In the genomic region with DNA sequence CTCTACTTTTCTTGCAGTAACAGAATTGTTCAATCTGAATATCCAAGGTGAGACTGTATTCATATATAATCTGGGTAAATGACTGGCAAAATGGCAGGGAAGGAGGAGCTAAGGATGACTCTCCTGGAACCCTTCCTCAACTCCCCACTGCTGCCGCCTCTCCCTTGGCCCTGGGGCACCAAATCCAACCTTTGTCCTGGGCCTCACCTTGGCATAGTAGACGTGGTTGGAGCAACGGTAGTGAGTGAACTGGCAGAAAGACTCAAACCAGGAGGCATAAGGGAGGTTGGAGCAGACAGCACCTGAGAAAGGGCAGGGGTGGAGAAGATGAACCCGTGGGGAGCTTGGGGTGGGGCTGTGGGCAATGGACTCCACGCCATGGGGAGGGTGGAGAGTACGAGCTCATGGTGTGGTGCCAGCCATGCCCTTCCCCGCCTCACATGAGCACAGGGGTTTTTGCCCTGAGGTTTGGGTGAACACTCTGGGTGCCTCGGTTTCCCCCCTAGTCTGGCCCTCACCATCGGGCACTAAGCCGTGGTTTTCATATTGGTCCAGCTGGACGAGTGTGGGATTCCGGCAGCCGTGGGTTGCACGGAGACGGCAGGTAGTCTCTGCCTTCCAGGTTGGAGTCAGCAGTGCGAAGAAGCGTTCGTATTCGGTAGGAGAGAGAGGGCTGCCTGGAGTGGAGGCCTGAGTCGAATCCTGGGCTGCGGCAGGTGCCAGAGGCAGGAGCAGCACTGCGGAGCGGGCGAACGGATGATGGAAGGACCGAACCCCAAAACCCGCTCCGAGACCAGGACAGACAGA, we compare ENCODE assay signal across 10 cellular contexts. TPM values are rescaled to one million over a fixed set of nuclear protein-coding genes. Genes with fewer than 3 reads are reported as not detected.
DNase-seq lines count a peak whose midpoint lies in the region; ATAC-seq, FAIRE-seq and TF ChIP-seq lines count a peak whose summit lies in the region.
"Had no signal": no experiment of that assay in that cellular context is flagged by ENCODE, and none has a peak within 500 bp of the region (broad histone marks: within the 10 kb centered on the region; RNA-seq: fewer than 3 reads in every experiment).

No MANE protein-coding gene starts in this region.

- no peak overlapping the region for H3K27ac ChIP-seq in iPS DF 6.9 (ENCODE audit: low read length)
- peak overlapping the region in 3 of 4 donors; percentile 16 to 57 (median 50) for H3K27ac ChIP-seq in gastrocnemius medialis
- H3K27ac ChIP-seq: KMS-11 had no signal

- intact Hi-C loops in gastrocnemius medialis (cut with DNase I; ENCODE audit: low total_unique reads), result loop anchor here (2.0 kb wide), 1 partner anchor 30 kb away; no protein-coding TSS in a partner anchor

- peak; percentile 64 for FAIRE-seq in GM12892 (lab: Jason Lieb, UNC)

- H3K27ac Mint-ChIP-seq in activated naive CD4-positive, alpha-beta T cell treated with anti-CD3 and anti-CD28 coated beads, Interleukin-2, amount 50 U/mL, for 72 hours, result peak overlapping the region in 1 of 2 donors; percentile 80

- no peak for DNase-seq in GM12892 (ENCODE audit: insufficient read length)
- no peak for DNase-seq in activated naive CD4-positive, alpha-beta T cell treated with anti-CD3 and anti-CD28 coated beads, Interleukin-2, amount 50 U/mL, for 72 hours (ENCODE audit: low spot score in 2 of 2)
- no peak for DNase-seq in iPS DF 6.9 (ENCODE audit: low read depth, low spot score)
- no peak for DNase-seq in gastrocnemius medialis
- no peak for DNase-seq in H4 (ENCODE audit: low spot score)
- DNase-seq in activated CD4-positive, CD25-positive, alpha-beta regulatory T cell treated with anti-CD3 and anti-CD28 coated beads, Interleukin-2, amount 50 U/mL, for 72 hours, result no peak

- WGBS in iPS DF 6.9 (ENCODE audit: insufficient coverage, insufficient read length), result no CpG with 5 or more reads among the region's 28 CpGs

- peak; percentile 9 to 16 for ATAC-seq in activated naive CD4-positive, alpha-beta T cell treated with anti-CD3 and anti-CD28 coated beads, Interleukin-2, amount 50 U/mL, for 72 hours
- ATAC-seq in gastrocnemius medialis (peak in 1 of 2 donors; percentile 17), GM18517 (IDR thresholded peaks at IDR 0.05; ENCODE audit: unreplicated experiment) (no peak), GM18909 (IDR thresholded peaks at IDR 0.05; ENCODE audit: poor library complexity, unreplicated experiment) (no peak)

- H3K4me1 ChIP-seq in iPS DF 6.9 (ENCODE audit: control insufficient read depth, insufficient read depth, low read length) (peaks cover 2% of the 10 kb centered on the region), gastrocnemius medialis (peaks cover 0 to 6% of the 10 kb centered on the region in 2 donors)

- H3K4me3 ChIP-seq in iPS DF 6.9 (ENCODE audit: low read length), result peak overlapping the region; percentile 63; the same call in 1 of the 2 replicates
- peak overlapping the region; percentile 49 to 63 (median 58) for H3K4me3 ChIP-seq in gastrocnemius medialis

- H3K9me3 ChIP-seq in iPS DF 6.9 (ENCODE audit: control insufficient read depth, insufficient read depth, low read length) (no peaks in the 10 kb centered on the region), gastrocnemius medialis (no peaks in the 10 kb centered on the region)

- TF ChIP-seq CTCF in gastrocnemius medialis (IDR thresholded peaks at IDR 0.05 in 4 of 5, conservative IDR thresholded peaks at IDR 0.05 in 1 of 5), result no peak

- H3K27me3 ChIP-seq in iPS DF 6.9 (ENCODE audit: control insufficient read depth, insufficient read depth, low read length), result no peaks in the 10 kb centered on the region
- peaks cover 0 to 3% (median 0%) of the 10 kb centered on the region in 3 donors for H3K27me3 ChIP-seq in gastrocnemius medialis

- in situ Hi-C loops in gastrocnemius medialis (cut with MboI; ENCODE audit: low sequenced_read_pairs in 4 of 4), result no loop called here

- peaks cover 18 to 43% of the 10 kb centered on the region in 2 donors for H3K36me3 Mint-ChIP-seq in activated naive CD4-positive, alpha-beta T cell treated with anti-CD3 and anti-CD28 coated beads, Interleukin-2, amount 50 U/mL, for 72 hours

- no peak for TF ChIP-seq POLR2A in GM12892 (IDR thresholded peaks at IDR 0.05; ENCODE audit: low read depth, low read length)
- no peak for TF ChIP-seq POLR2A in gastrocnemius medialis (IDR thresholded peaks at IDR 0.05)

- peaks cover 6 to 16% of the 10 kb centered on the region in 2 donors for H3K9me3 Mint-ChIP-seq in activated naive CD4-positive, alpha-beta T cell treated with anti-CD3 and anti-CD28 coated beads, Interleukin-2, amount 50 U/mL, for 72 hours

- H3K36me3 ChIP-seq in iPS DF 6.9 (ENCODE audit: control insufficient read depth, insufficient read depth, low read length) (peaks cover 4% of the 10 kb centered on the region; the same call in 1 of the 2 replicates), gastrocnemius medialis (peaks cover 0 to 29% of the 10 kb centered on the region in 2 donors)

RNA-seq across cellular contexts. Expression of a gene that starts 0.8 kb away (rescaled TPM):
- 2.1 TPM for polyA plus RNA-seq in GM12892 (2012; ENCODE audit: missing spikeins)
- 1 to 10 TPM; 2.1 to 2.8 TPM for total RNA-seq in activated naive CD4-positive, alpha-beta T cell treated with anti-CD3 and anti-CD28 coated beads, Interleukin-2, amount 50 U/mL, for 72 hours
- under 1 TPM in 3 of 4 donors, not detected in 1; 0.27 to 0.71 (median 0.65) TPM for total RNA-seq in gastrocnemius medialis
- total RNA-seq in H4 (2014; rRNA removed; shearing (Covaris generic)), result not detected in 2 replicates

RNA-seq across cellular contexts. Expression of a gene that starts 10.7 kb away (rescaled TPM):
- polyA plus RNA-seq in GM12892 (2012; ENCODE audit: missing spikeins), result 1.7 TPM
- total RNA-seq in activated naive CD4-positive, alpha-beta T cell treated with anti-CD3 and anti-CD28 coated beads, Interleukin-2, amount 50 U/mL, for 72 hours, result 1 to 10 TPM; 2.8 to 5.1 TPM
- total RNA-seq in gastrocnemius medialis, result under 1 TPM; 0.17 to 0.75 (median 0.47) TPM
- total RNA-seq in H4 (2014; rRNA removed; shearing (Covaris generic)), result 0.04 TPM in 1 of 2 replicates, not detected in the other
- total RNA-seq: myocyte had no signal

RNA-seq across cellular contexts. Expression of a gene that starts 16.4 kb away (rescaled TPM):
- polyA plus RNA-seq in GM12892 (2012; ENCODE audit: missing spikeins), result 36.2 TPM
- total RNA-seq in activated naive CD4-positive, alpha-beta T cell treated with anti-CD3 and anti-CD28 coated beads, Interleukin-2, amount 50 U/mL, for 72 hours, result 10 to 100 TPM; 18.1 to 24.3 TPM
- 10 to 100 TPM; 12.8 to 28.9 (median 19.7) TPM for total RNA-seq in gastrocnemius medialis
- 57.8 and 65.7 TPM in 2 replicates for total RNA-seq in H4 (2014; rRNA removed; shearing (Covaris generic))

RNA-seq across cellular contexts. Expression of a gene that starts 39.3 kb away (rescaled TPM):
- polyA plus RNA-seq in GM12892 (2012; ENCODE audit: missing spikeins), result 95.7 TPM
- 100 to 1,000 TPM; 288 to 307 TPM for total RNA-seq in activated naive CD4-positive, alpha-beta T cell treated with anti-CD3 and anti-CD28 coated beads, Interleukin-2, amount 50 U/mL, for 72 hours
- 100 to 1,000 TPM; 128 to 173 (median 148) TPM for total RNA-seq in gastrocnemius medialis
- total RNA-seq in H4 (2014; rRNA removed; shearing (Covaris generic)), result 242 and 246 TPM in 2 replicates

RNA-seq across cellular contexts. Expression of a gene that starts 42.7 kb away (rescaled TPM):
- 34.4 TPM for polyA plus RNA-seq in GM12892 (2012; ENCODE audit: missing spikeins)
- total RNA-seq in activated naive CD4-positive, alpha-beta T cell treated with anti-CD3 and anti-CD28 coated beads, Interleukin-2, amount 50 U/mL, for 72 hours, result 10 to 100 TPM; 77.1 to 92.6 TPM
- total RNA-seq in gastrocnemius medialis, result 10 to 100 TPM; 22.4 to 35.3 (median 27.9) TPM
- total RNA-seq in H4 (2014; rRNA removed; shearing (Covaris generic)), result 21.2 and 23.6 TPM in 2 replicates

Comparison
In these comparisons a context has a peak if more than half of its experiments do, and no peak if none do; other contexts are left out.
1. ATAC-seq: peak in activated naive CD4-positive, alpha-beta T cell treated with anti-CD3 and anti-CD28 coated beads, Interleukin-2, amount 50 U/mL, for 72 hours (2 of 2); none in GM18517 (single experiment) and GM18909 (single experiment).